In genomic region chr9:92668746-92669526, GRCh38 we compare ENCODE assay signal across 8 cellular contexts. TPM values are rescaled to one million over a fixed set of nuclear protein-coding genes. Genes with fewer than 3 reads are reported as not detected.
DNase-seq lines count a peak whose midpoint lies in the region; ATAC-seq and TF ChIP-seq lines count a peak whose summit lies in the region.

No MANE protein-coding gene starts in this region.

- no peaks in the 10 kb centered on the region for H4K20me1 ChIP-seq in neural cell (ENCODE audit: insufficient read depth)

- POLR2A ChIA-PET in CD8-positive, alpha-beta T cell (lab: Charles Lee) = no interaction called here

- H3K27me3 Mint-ChIP-seq in CD8-positive, alpha-beta T cell (ENCODE audit: low read depth) = no peaks in the 10 kb centered on the region
- H3K27me3 Mint-ChIP-seq in activated CD8-positive, alpha-beta memory T cell treated with anti-CD3 and anti-CD28 coated beads, Interleukin-2, amount 10 ng/mL, durations not matched to agents 7 days and 5 days = no peaks in the 10 kb centered on the region

- CTCF ChIA-PET in CD8-positive, alpha-beta T cell (lab: Charles Lee) = no interaction called here
- CTCF ChIA-PET in activated CD8-positive, alpha-beta memory T cell treated with anti-CD3 and anti-CD28 coated beads, Interleukin-2, amount 10 ng/mL, durations not matched to agents 7 days and 5 days (lab: Charles Lee) = no interaction called here

- H3K4me3 Mint-ChIP-seq in CD8-positive, alpha-beta T cell = peak overlapping the region; percentile 96
- peak overlapping the region; percentile 96 for H3K4me3 Mint-ChIP-seq in activated CD8-positive, alpha-beta memory T cell treated with anti-CD3 and anti-CD28 coated beads, Interleukin-2, amount 10 ng/mL, durations not matched to agents 7 days and 5 days

- peak overlapping the region; percentile 79 for H3K4me2 ChIP-seq in neural cell (ENCODE audit: low read length)

- peak overlapping the region; percentile 73 for H2AFZ ChIP-seq in neural cell (ENCODE audit: low read depth, low read length)

- peak overlapping the region; percentile 96 for H3K27ac ChIP-seq in CD8-positive, alpha-beta T cell (ENCODE audit: low read depth, low read length)
- peak overlapping the region; percentile 65 for H3K27ac ChIP-seq in neural cell (ENCODE audit: low read length)
- peak overlapping the region in 2 of 3 donors; percentile 73 to 76 for H3K27ac ChIP-seq in thyroid gland

- no peak for TF ChIP-seq RAD21 in neural cell (conservative IDR thresholded peaks at IDR 0.05)

- H3K9ac ChIP-seq in neural cell (ENCODE audit: low read length) = peak overlapping the region; percentile 86

- no peaks in the 10 kb centered on the region for H3K36me3 ChIP-seq in CD8-positive, alpha-beta T cell (ENCODE audit: insufficient read depth, low read length)
- H3K36me3 ChIP-seq in neural cell (ENCODE audit: insufficient read depth, low read length) = no peaks in the 10 kb centered on the region
- H3K36me3 ChIP-seq in thyroid gland = no peaks in the 10 kb centered on the region

- no peak for TF ChIP-seq CTCF in CD8-positive, alpha-beta T cell (IDR thresholded peaks at IDR 0.05)
- TF ChIP-seq CTCF in neural cell (IDR thresholded peaks at IDR 0.05; ENCODE audit: poor library complexity, severe bottlenecking) (no peak), thyroid gland (IDR thresholded peaks at IDR 0.05) (no peak)

- peak overlapping the region; percentile 98 for H3K27ac Mint-ChIP-seq in CD8-positive, alpha-beta T cell
- H3K27ac Mint-ChIP-seq in activated CD8-positive, alpha-beta memory T cell treated with anti-CD3 and anti-CD28 coated beads, Interleukin-2, amount 10 ng/mL, durations not matched to agents 7 days and 5 days = peak overlapping the region; percentile 95

- H3K27me3 ChIP-seq in CD8-positive, alpha-beta T cell (ENCODE audit: insufficient read depth, low read length) = no peaks in the 10 kb centered on the region
- H3K27me3 ChIP-seq in neural cell (ENCODE audit: insufficient read depth, low read depth, low read length) (no peaks in the 10 kb centered on the region), thyroid gland (no peaks in the 10 kb centered on the region)

- H3K9me3 ChIP-seq in CD8-positive, alpha-beta T cell (ENCODE audit: low read length) = no peaks in the 10 kb centered on the region
- no peaks in the 10 kb centered on the region for H3K9me3 ChIP-seq in neural cell (ENCODE audit: low read length)
- H3K9me3 ChIP-seq in thyroid gland = no peaks in the 10 kb centered on the region

- no peaks in the 10 kb centered on the region for H3F3A ChIP-seq in neural cell (ENCODE audit: insufficient read depth, low read length, poor library complexity, severe bottlenecking)

- peaks cover 19% of the 10 kb centered on the region for H3K36me3 Mint-ChIP-seq in CD8-positive, alpha-beta T cell
- H3K36me3 Mint-ChIP-seq in activated CD8-positive, alpha-beta memory T cell treated with anti-CD3 and anti-CD28 coated beads, Interleukin-2, amount 10 ng/mL, durations not matched to agents 7 days and 5 days = peaks cover 12% of the 10 kb centered on the region

- 22 to 33% methylated on average over 10 to 14 of the region's 14 CpGs for WGBS in thyroid gland, 2 donors

- no peaks in the 10 kb centered on the region for H3K9me2 ChIP-seq in neural cell (ENCODE audit: insufficient read depth, low read length)

- peak overlapping the region; percentile 87 for H3K4me3 ChIP-seq in CD8-positive, alpha-beta T cell (ENCODE audit: low read depth, low read length)
- H3K4me3 ChIP-seq in neural cell (ENCODE audit: low read length) = peak overlapping the region; percentile 99
- H3K4me3 ChIP-seq in thyroid gland (replicated peaks in 1 of 3) = peak overlapping the region; percentile 69 to 94 (median 90)

- H3K4me1 ChIP-seq in CD8-positive, alpha-beta T cell (ENCODE audit: insufficient read depth, low read length) = peaks cover 35% of the 10 kb centered on the region
- H3K4me1 ChIP-seq in thyroid gland = peaks cover 12 to 28% of the 10 kb centered on the region in 2 donors

- no peak for TF ChIP-seq EP300 in neural cell (conservative IDR thresholded peaks at IDR 0.05; ENCODE audit: poor library complexity, severe bottlenecking)

- no peak for ATAC-seq in CD8-positive, alpha-beta T cell
- ATAC-seq in activated CD8-positive, alpha-beta memory T cell treated with anti-CD3 and anti-CD28 coated beads, Interleukin-2, amount 10 ng/mL, durations not matched to agents 7 days and 5 days = no peak
- no peak for ATAC-seq in GM18907 (IDR thresholded peaks at IDR 0.05; ENCODE audit: unreplicated experiment)

- DNase-seq in CD8-positive, alpha-beta T cell = peak in 3 of 7 experiments; percentile 25 to 51 (median 27)
- peak; percentile 85 for DNase-seq in HuH-7.5 (ENCODE audit: low spot score)
- peak; percentile 70 for DNase-seq in activated CD8-positive, alpha-beta memory T cell treated with anti-CD3 and anti-CD28 coated beads, Interleukin-2, amount 10 ng/mL, durations not matched to agents 7 days and 5 days
- peak; percentile 35 for DNase-seq in fibroblast of gingiva (ENCODE audit: low read depth)
- peak; percentile 38 to 49 for DNase-seq in thyroid gland
- no peak for DNase-seq in NCI-H446 treated with DMSO at 0.1 percent for 48 hours (lab: John Stamatoyannopoulos, UW)

- intact Hi-C loops in CD8-positive, alpha-beta T cell (cut with DNase I, micrococcal nuclease) = loop anchor here (5.0 to 10.0 kb wide), 2 partner anchors 898 to 1496 kb away; no protein-coding TSS in a partner anchor
- intact Hi-C loops in thyroid gland (cut with DNase I) = loop anchor here (5.0 kb wide), 1 partner anchor 98 kb away; no protein-coding TSS in a partner anchor

- peaks cover 26% of the 10 kb centered on the region for H3K79me2 ChIP-seq in neural cell (replicated peaks; ENCODE audit: insufficient read depth, low read length)

- no peaks in the 10 kb centered on the region for H3K9me3 Mint-ChIP-seq in CD8-positive, alpha-beta T cell
- H3K9me3 Mint-ChIP-seq in activated CD8-positive, alpha-beta memory T cell treated with anti-CD3 and anti-CD28 coated beads, Interleukin-2, amount 10 ng/mL, durations not matched to agents 7 days and 5 days (ENCODE audit: low read depth) = no peaks in the 10 kb centered on the region

- H3K4me1 Mint-ChIP-seq in CD8-positive, alpha-beta T cell (ENCODE audit: low read depth) = peaks cover 49% of the 10 kb centered on the region
- H3K4me1 Mint-ChIP-seq in activated CD8-positive, alpha-beta memory T cell treated with anti-CD3 and anti-CD28 coated beads, Interleukin-2, amount 10 ng/mL, durations not matched to agents 7 days and 5 days = peaks cover 49% of the 10 kb centered on the region

- no peak for TF ChIP-seq POLR2A in thyroid gland (IDR thresholded peaks at IDR 0.05)

TF ChIP-seq in neural cell, 6 proteins besides CTCF, POLR2A, EP300 and RAD21:
- no peak for TF ChIP-seq EZH2 (IDR thresholded peaks at IDR 0.05; ENCODE audit: borderline replicate concordance, insufficient read depth, low read length, poor library complexity, severe bottlenecking)
- no peak for TF ChIP-seq TAF1 (IDR thresholded peaks at IDR 0.05; ENCODE audit: low read depth)
- TF ChIP-seq POLR2AphosphoS5 (IDR thresholded peaks at IDR 0.05) = no peak
- TF ChIP-seq REST (IDR thresholded peaks at IDR 0.05; ENCODE audit: borderline replicate concordance) = no peak
- no peak for TF ChIP-seq SMC3 (conservative IDR thresholded peaks at IDR 0.05; ENCODE audit: poor library complexity)
- TF ChIP-seq MXI1 (conservative IDR thresholded peaks at IDR 0.05; ENCODE audit: poor library complexity, severe bottlenecking) = no peak

RNA-seq across cellular contexts. Expression of gene IPPK, which starts 1.0 kb away (rescaled TPM):
- total RNA-seq in CD8-positive, alpha-beta T cell = 10 to 100 TPM; 12.2 to 12.8 TPM
- 10 to 100 TPM; 11.4 to 15.1 TPM for total RNA-seq in activated CD8-positive, alpha-beta memory T cell treated with anti-CD3 and anti-CD28 coated beads, Interleukin-2, amount 10 ng/mL, durations not matched to agents 7 days and 5 days
- polyA plus RNA-seq in neural cell = 34.3 and 36.0 TPM in 2 replicates
- polyA minus RNA-seq in neural cell = 19.7 and 21.2 TPM in 2 replicates
- 10 to 100 TPM in 2 of 4 donors, 1 to 10 TPM in 2; 6.3 to 12.2 (median 10.2) TPM for total RNA-seq in thyroid gland
